Comparison of ENCODE assay signal across 8 cellular contexts in genomic region chr19:2469102-2469914, GRCh38. TPM values are rescaled to one million over a fixed set of nuclear protein-coding genes. Genes with fewer than 3 reads are reported as not detected.
DNase-seq lines count a peak whose midpoint lies in the region; ATAC-seq, FAIRE-seq and TF ChIP-seq lines count a peak whose summit lies in the region.

No MANE protein-coding gene starts in this region.

- H3K9me3 Mint-ChIP-seq in activated naive CD8-positive, alpha-beta T cell treated with anti-CD3 and anti-CD28 coated beads, Interleukin-2, amount 10 ng/mL, durations not matched to agents 7 days and 5 days, result no peaks in the 10 kb centered on the region

- H3K23ac ChIP-seq in IMR-90 (ENCODE audit: low read depth, low read length), result peak overlapping the region; percentile 51; the same call in 1 of the 2 replicates

- H3K9me1 ChIP-seq in IMR-90 (ENCODE audit: insufficient read depth, low read length), result 0 out of 2 replicates have a peak, but pooled peaks cover 7% of the 10 kb centered on the region

- no peaks in the 10 kb centered on the region for H3K27me3 ChIP-seq in IMR-90 (ENCODE audit: control insufficient read depth, insufficient read depth, low read length)
- H3K27me3 ChIP-seq in small intestine (ENCODE audit: control insufficient read depth in 2 of 2, insufficient read depth in 2 of 2, low read length in 2 of 2), result no peaks in the 10 kb centered on the region
- no peaks in the 10 kb centered on the region for H3K27me3 ChIP-seq in effector memory CD4-positive, alpha-beta T cell (replicated peaks; ENCODE audit: control insufficient read depth, insufficient read depth, low read length, poor library complexity, severe bottlenecking)

- ATAC-seq in IMR-90 (ENCODE audit: low read depth) (peak; percentile 65), GM19463 (IDR thresholded peaks at IDR 0.05; ENCODE audit: unreplicated experiment) (no peak), GM19035 (IDR thresholded peaks at IDR 0.05; ENCODE audit: unreplicated experiment) (no peak)
- peak; percentile 63 for ATAC-seq in activated naive CD8-positive, alpha-beta T cell treated with anti-CD3 and anti-CD28 coated beads, Interleukin-2, amount 10 ng/mL, durations not matched to agents 7 days and 5 days (ENCODE audit: low read depth)

- H3K9me3 ChIP-seq in IMR-90 (ENCODE audit: control insufficient read depth, insufficient read depth, low read length) (no peaks in the 10 kb centered on the region), mesodermal cell (ENCODE audit: control insufficient read depth, low read length) (no peaks in the 10 kb centered on the region), small intestine (ENCODE audit: control insufficient read depth, low read depth) (no peaks in the 10 kb centered on the region)
- no peaks in the 10 kb centered on the region for H3K9me3 ChIP-seq in effector memory CD4-positive, alpha-beta T cell (ENCODE audit: control insufficient read depth, low read length)

- H4K20me1 ChIP-seq in IMR-90 (ENCODE audit: insufficient read depth, low read length), result no peaks in the 10 kb centered on the region

- no peak overlapping the region for H4K5ac ChIP-seq in IMR-90 (ENCODE audit: low read depth, low read length)

- H2AK5ac ChIP-seq in IMR-90 (ENCODE audit: low read depth, low read length), result peak overlapping the region; percentile 61

- FAIRE-seq in small intestine (lab: Jason Lieb, UNC), result no peak

- TF ChIP-seq CTCF in IMR-90 (conservative IDR thresholded peaks at IDR 0.05; ENCODE audit: low read depth, low read length), result no peak

- CTCF ChIA-PET in IMR-90 (lab: Yijun Ruan, JAX), result interaction anchor here (0.6 kb wide), 1 partner anchor 119 kb away, joined by 3 read pairs; no protein-coding TSS in a partner anchor

- no peak overlapping the region for H2BK15ac ChIP-seq in IMR-90 (ENCODE audit: low read depth, low read length)

- H3K36me3 ChIP-seq in IMR-90 (ENCODE audit: control insufficient read depth, insufficient read depth, low read length) (no peaks in the 10 kb centered on the region), mesodermal cell (ENCODE audit: control insufficient read depth, insufficient read depth, low read length) (no peaks in the 10 kb centered on the region), small intestine (ENCODE audit: control insufficient read depth in 2 of 2, insufficient read depth in 2 of 2, low read length in 2 of 2) (no peaks in the 10 kb centered on the region)
- H3K36me3 ChIP-seq in effector memory CD4-positive, alpha-beta T cell (ENCODE audit: control insufficient read depth, insufficient read depth, low read length), result no peaks in the 10 kb centered on the region

- TF ChIP-seq RAD21 in IMR-90 (IDR thresholded peaks at IDR 0.05; ENCODE audit: low read length), result no peak

- peak overlapping the region; percentile 27 for H3K4me3 Mint-ChIP-seq in activated naive CD8-positive, alpha-beta T cell treated with anti-CD3 and anti-CD28 coated beads, Interleukin-2, amount 10 ng/mL, durations not matched to agents 7 days and 5 days

- no peak overlapping the region for H2BK5ac ChIP-seq in IMR-90 (ENCODE audit: low read depth, low read length, poor library complexity, severe bottlenecking)

- H2AK9ac ChIP-seq in IMR-90 (replicated peaks; ENCODE audit: low read depth, low read length, poor library complexity), result peak overlapping the region; percentile 74

- H3K27me3 Mint-ChIP-seq in activated naive CD8-positive, alpha-beta T cell treated with anti-CD3 and anti-CD28 coated beads, Interleukin-2, amount 10 ng/mL, durations not matched to agents 7 days and 5 days, result no peaks in the 10 kb centered on the region

- peak overlapping the region; percentile 56 for H3K27ac Mint-ChIP-seq in activated naive CD8-positive, alpha-beta T cell treated with anti-CD3 and anti-CD28 coated beads, Interleukin-2, amount 10 ng/mL, durations not matched to agents 7 days and 5 days

- H3K18ac ChIP-seq in IMR-90 (ENCODE audit: low read depth, low read length), result no peak overlapping the region

- H3K9ac ChIP-seq in IMR-90 (ENCODE audit: low read depth, low read length), result no peak overlapping the region

- peak overlapping the region; percentile 48; the same call in 1 of the 2 replicates for H3K4me2 ChIP-seq in IMR-90 (ENCODE audit: low read depth, low read length)

- H3K79me1 ChIP-seq in IMR-90 (ENCODE audit: low read depth in 1 of 2, low read length in 2 of 2), result no peaks in the 10 kb centered on the region

- DNase-seq in Daoy (ENCODE audit: low read depth), result peak; percentile 88
- peak; percentile 78 for DNase-seq in IMR-90
- DNase-seq in activated naive CD8-positive, alpha-beta T cell treated with anti-CD3 and anti-CD28 coated beads, Interleukin-2, amount 10 ng/mL, durations not matched to agents 7 days and 5 days, result no peak
- no peak for DNase-seq in small intestine
- DNase-seq in effector memory CD4-positive, alpha-beta T cell, result no peak

- H2BK20ac ChIP-seq in IMR-90 (ENCODE audit: low read depth, low read length), result peak overlapping the region; percentile 61

- H3K36me3 Mint-ChIP-seq in activated naive CD8-positive, alpha-beta T cell treated with anti-CD3 and anti-CD28 coated beads, Interleukin-2, amount 10 ng/mL, durations not matched to agents 7 days and 5 days, result no peaks in the 10 kb centered on the region

- no peak for TF ChIP-seq POLR2A in IMR-90 (IDR thresholded peaks at IDR 0.05; ENCODE audit: low read depth, low read length)

- H4K91ac ChIP-seq in IMR-90 (ENCODE audit: insufficient read depth, low read depth, low read length), result 0 out of 2 replicates have a peak overlapping the region, but pooled peaks have one; percentile 23

- no peak overlapping the region for H3K4me3 ChIP-seq in IMR-90 (ENCODE audit: insufficient read depth, low read depth, low read length)
- H3K4me3 ChIP-seq in mesodermal cell (ENCODE audit: extremely low read depth, insufficient read depth, low read length, poor library complexity, severe bottlenecking), result no peak overlapping the region
- H3K4me3 ChIP-seq in small intestine (ENCODE audit: low read depth in 1 of 2, low read length in 2 of 2), result no peak overlapping the region
- no peak overlapping the region for H3K4me3 ChIP-seq in effector memory CD4-positive, alpha-beta T cell (ENCODE audit: insufficient read depth, low read depth, low read length, poor library complexity, severe bottlenecking)

- no peak overlapping the region for H3K56ac ChIP-seq in IMR-90 (ENCODE audit: extremely low read depth, insufficient read depth, low read length)

- dilution Hi-C loops in IMR-90 (cut with HindIII; ENCODE audit: low sequenced_read_pairs, unreplicated experiment), result no loop called here

- peak overlapping the region; percentile 57 for H3K4ac ChIP-seq in IMR-90 (ENCODE audit: low read depth, low read length)

- POLR2A ChIA-PET in IMR-90 (lab: Charles Lee; ENCODE audit: unreplicated experiment), result interaction anchor here (0.7 kb wide), 1 partner anchor 11 kb away, joined by 3 read pairs; no protein-coding TSS in a partner anchor
- POLR2A ChIA-PET in activated naive CD8-positive, alpha-beta T cell treated with anti-CD3 and anti-CD28 coated beads, Interleukin-2, amount 10 ng/mL, durations not matched to agents 7 days and 5 days (lab: Charles Lee), result interaction anchor here (1.0 to 1.6 kb wide), 2 partner anchors 145 to 233 kb away, joined by 3 to 6 read pairs; partner anchors contain the start of gene PLEKHJ1

- 53% methylated on average over 8 of the region's 23 CpGs; no CpG with 5 or more reads in 1 of the 2 experiments for WGBS in IMR-90 (ENCODE audit: extremely low coverage in 2 of 2, insufficient read length in 1 of 2), 2 experiments
- WGBS in mesodermal cell (ENCODE audit: insufficient coverage in 2 of 2), 2 experiments, result 42 to 50% methylated on average over 20 to 23 of the region's 23 CpGs
- WGBS in small intestine, 3 donors, result 53 to 69% (median 60%) methylated on average over 23 of the region's 23 CpGs

- peak overlapping the region; percentile 74 for H2AFZ ChIP-seq in IMR-90 (replicated peaks; ENCODE audit: low read length, poor library complexity)

- in situ Hi-C loops in IMR-90 (cut with MboI; ENCODE audit: low sequenced_read_pairs), result no loop called here

- H3K27ac ChIP-seq in IMR-90 (ENCODE audit: insufficient read depth, low read length) (no peak overlapping the region), mesodermal cell (ENCODE audit: low read depth, low read length, severe bottlenecking) (peak overlapping the region; percentile 81), small intestine (ENCODE audit: low read depth in 1 of 2, low read length in 1 of 2) (no peak overlapping the region)
- H3K27ac ChIP-seq in effector memory CD4-positive, alpha-beta T cell (ENCODE audit: insufficient read depth, low read length, poor library complexity, severe bottlenecking), result no peak overlapping the region

- no TSS peak for BruUV-seq in IMR-90 (replicated peaks; lab: Mats Ljungman, UMichigan)

- H3K14ac ChIP-seq in IMR-90 (replicated peaks; ENCODE audit: low read depth, low read length), result 0 out of 2 replicates have a peak overlapping the region, but pooled peaks have one; percentile 1

- peak overlapping the region; percentile 1; the same call in 1 of the 2 replicates for H2BK120ac ChIP-seq in IMR-90 (ENCODE audit: low read depth, low read length)

- peaks cover 8% of the 10 kb centered on the region for H3K4me1 Mint-ChIP-seq in activated naive CD8-positive, alpha-beta T cell treated with anti-CD3 and anti-CD28 coated beads, Interleukin-2, amount 10 ng/mL, durations not matched to agents 7 days and 5 days

- H3K4me1 ChIP-seq in IMR-90 (ENCODE audit: control insufficient read depth, insufficient read depth, low read length) (peaks cover 7% of the 10 kb centered on the region), mesodermal cell (ENCODE audit: control insufficient read depth, insufficient read depth, low read length, poor library complexity, severe bottlenecking) (peaks cover 9% of the 10 kb centered on the region), small intestine (ENCODE audit: control insufficient read depth in 2 of 2, insufficient read depth in 1 of 2, low read depth in 1 of 2, low read length in 1 of 2) (no peaks in the 10 kb centered on the region)
- H3K4me1 ChIP-seq in effector memory CD4-positive, alpha-beta T cell (ENCODE audit: control insufficient read depth, insufficient read depth, low read length, poor library complexity, severe bottlenecking), result no peaks in the 10 kb centered on the region

- H4K8ac ChIP-seq in IMR-90 (ENCODE audit: low read depth in 2 of 2, low read length in 2 of 2), result peak overlapping the region in 1 of 2 experiments; percentile 72; a peak in 1 of 4 replicates

- intact Hi-C loops in IMR-90 (cut with micrococcal nuclease), result no loop called here

RNA-seq across cellular contexts. Expression of gene GADD45B, which starts 6.6 kb away (rescaled TPM):
- total RNA-seq in Daoy (2014; rRNA removed; shearing (Covaris generic)), result 70.5 and 85.9 TPM in 2 replicates
- total RNA-seq in IMR-90 (2012; rRNA removed), result 28.1 and 30.1 TPM in 2 replicates
- polyA plus RNA-seq in IMR-90 (2012; rRNA removed) (84.0 and 106 TPM in 2 replicates), small intestine (10 to 100 TPM; 12.1 to 40.4 (median 17.8) TPM)
- 70.3 and 87.0 TPM in 2 replicates for polyA plus RNA-seq in IMR-90 (2012; cell fraction: cytosol; rRNA removed)
- 301 and 400 TPM in 2 replicates for polyA plus RNA-seq in IMR-90 (2012; cell fraction: nucleus; rRNA removed; ENCODE audit: low replicate concordance)
- total RNA-seq in activated naive CD8-positive, alpha-beta T cell treated with anti-CD3 and anti-CD28 coated beads, Interleukin-2, amount 10 ng/mL, durations not matched to agents 7 days and 5 days, result 10 to 100 TPM; 83.1 to 85.4 TPM
- polyA plus RNA-seq in mesodermal cell (2013, experiment 1 of 2), result 28.2 TPM
- polyA plus RNA-seq in mesodermal cell (2013, experiment 2 of 2), result 27.5 TPM

RNA-seq across cellular contexts. Expression of gene LMNB2, which starts 12.5 kb away (rescaled TPM):
- 207 and 209 TPM in 2 replicates for total RNA-seq in Daoy (2014; rRNA removed; shearing (Covaris generic))
- total RNA-seq in IMR-90 (2012; rRNA removed), result 104 and 108 TPM in 2 replicates
- polyA plus RNA-seq in IMR-90 (2012; rRNA removed) (106 and 117 TPM in 2 replicates), small intestine (10 to 100 TPM in 1 of 3 donors, 1 to 10 TPM in 2; 7.3 to 69.3 (median 9.8) TPM)
- polyA plus RNA-seq in IMR-90 (2012; cell fraction: cytosol; rRNA removed), result 57.0 and 66.3 TPM in 2 replicates
- 88.6 and 109 TPM in 2 replicates for polyA plus RNA-seq in IMR-90 (2012; cell fraction: nucleus; rRNA removed; ENCODE audit: low replicate concordance)
- total RNA-seq in activated naive CD8-positive, alpha-beta T cell treated with anti-CD3 and anti-CD28 coated beads, Interleukin-2, amount 10 ng/mL, durations not matched to agents 7 days and 5 days, result 10 to 100 TPM; 74.9 to 83.3 TPM
- polyA plus RNA-seq in mesodermal cell (2013, experiment 1 of 2), result 83.7 TPM
- 74.4 TPM for polyA plus RNA-seq in mesodermal cell (2013, experiment 2 of 2)

RNA-seq across cellular contexts. Expression of gene TIMM13, which starts 41.9 kb away (rescaled TPM):
- total RNA-seq in Daoy (2014; rRNA removed; shearing (Covaris generic)), result 54.0 and 56.3 TPM in 2 replicates
- total RNA-seq in IMR-90 (2012; rRNA removed), result 21.0 and 29.2 TPM in 2 replicates
- 62.3 and 93.7 TPM in 2 replicates for polyA plus RNA-seq in IMR-90 (2012; rRNA removed)
- 73.2 and 85.8 TPM in 2 replicates for polyA plus RNA-seq in IMR-90 (2012; cell fraction: cytosol; rRNA removed)
- polyA plus RNA-seq in IMR-90 (2012; cell fraction: nucleus; rRNA removed; ENCODE audit: low replicate concordance), result 30.1 and 56.4 TPM in 2 replicates
- 10 to 100 TPM; 46.5 to 48.5 TPM for total RNA-seq in activated naive CD8-positive, alpha-beta T cell treated with anti-CD3 and anti-CD28 coated beads, Interleukin-2, amount 10 ng/mL, durations not matched to agents 7 days and 5 days
- 96.2 TPM for polyA plus RNA-seq in mesodermal cell (2013, experiment 1 of 2)
- polyA plus RNA-seq in mesodermal cell (2013, experiment 2 of 2), result 71.7 TPM
- 100 to 1,000 TPM in 2 of 3 donors, 10 to 100 TPM in 1; 93.2 to 160 (median 107) TPM for polyA plus RNA-seq in small intestine

Comparison
In these comparisons a context has a peak if more than half of its experiments do, and no peak if none do; other contexts are left out.
1. DNase-seq: peak in Daoy (single experiment) and IMR-90 (single experiment); none in activated naive CD8-positive, alpha-beta T cell treated with anti-CD3 and anti-CD28 coated beads, Interleukin-2, amount 10 ng/mL, durations not matched to agents 7 days and 5 days (single experiment), small intestine (single experiment) and effector memory CD4-positive, alpha-beta T cell (0 of 3).
2. ATAC-seq: peak in IMR-90 (single experiment) and activated naive CD8-positive, alpha-beta T cell treated with anti-CD3 and anti-CD28 coated beads, Interleukin-2, amount 10 ng/mL, durations not matched to agents 7 days and 5 days (single experiment); none in GM19463 (single experiment) and GM19035 (single experiment).